ENCODE assay signal across 9 cellular contexts in genomic region chr3:36876181-36876936, GRCh38.
A peak's percentile ranks its signal among the peaks of the same experiment; 100 is the strongest.
DNase-seq lines count a peak whose midpoint lies in the region; ATAC-seq and TF ChIP-seq lines count a peak whose summit lies in the region.
"Had no signal": no experiment of that assay in that cellular context is flagged by ENCODE, and none has a peak within 500 bp of the region (broad histone marks: within the 10 kb centered on the region; RNA-seq: fewer than 3 reads in every experiment).

No MANE protein-coding gene starts in this region.

- BruUV-seq in PC-3 (replicated peaks; lab: Mats Ljungman, UMichigan): no TSS peak

- CTCF ChIA-PET in PC-3 (lab: Charles Lee): no interaction called here

- POLR2A ChIA-PET in PC-3 (lab: Charles Lee; ENCODE audit: unreplicated experiment): no interaction called here

- no peaks in the 10 kb centered on the region for H3K4me1 ChIP-seq in PC-3 (ENCODE audit: insufficient read depth, low read length)

- no peaks in the 10 kb centered on the region for H3K27me3 ChIP-seq in PC-3 (ENCODE audit: low read length)

- intact Hi-C loops in PC-3 (cut with micrococcal nuclease): no loop called here

- no peak for TF ChIP-seq CTCF in PC-3 (conservative IDR thresholded peaks at IDR 0.05; ENCODE audit: low read depth, low read length)

- H3K9me2 ChIP-seq in PC-3 (replicated peaks; ENCODE audit: low read length): no peaks in the 10 kb centered on the region

- no peaks in the 10 kb centered on the region for H4K20me1 ChIP-seq in PC-3 (ENCODE audit: low read length)

- no peaks in the 10 kb centered on the region for H3K36me3 ChIP-seq in PC-3 (ENCODE audit: low read depth, low read length)

- no peak overlapping the region for H3K4me2 ChIP-seq in PC-3 (ENCODE audit: low read length)

- H2AFZ ChIP-seq in PC-3 (ENCODE audit: low read length): peak overlapping the region; percentile 30; the same call in 1 of the 2 replicates

- H3K27ac ChIP-seq in PC-3 (ENCODE audit: low read length): no peak overlapping the region
- H3K27ac ChIP-seq: thoracic aorta had no signal

- DNase-seq in activated effector memory CD4-positive, alpha-beta T cell treated with Interleukin-2 at 50 U/mL for 16 hours: peak; percentile 13
- no peak for DNase-seq in activated effector memory CD4-positive, alpha-beta T cell treated with anti-CD3 and anti-CD28 coated beads, Interleukin-2, amount 50 U/mL, for 16 hours
- DNase-seq in PC-3: no peak
- peak; percentile 61 for DNase-seq in medulla oblongata (ENCODE audit: extremely low spot score)
- DNase-seq in cerebellar nuclear complex (lab: John Stamatoyannopoulos, UW): no peak
- DNase-seq in epidermal melanocyte (ENCODE audit: insufficient read length, low spot score): no peak
- no peak for DNase-seq in putamen (ENCODE audit: low spot score)

- H3K4me3 ChIP-seq in PC-3 (ENCODE audit: low read length): no peak overlapping the region
- H3K4me3 ChIP-seq: thoracic aorta had no signal

- H3K9ac ChIP-seq in PC-3 (ENCODE audit: low read length): no peak overlapping the region

- peak; percentile 99 for ATAC-seq in HG02852 (IDR thresholded peaks at IDR 0.05; ENCODE audit: unreplicated experiment)
- ATAC-seq in PC-3: no peak

- H3K9me3 ChIP-seq in PC-3 (ENCODE audit: low read length): no peaks in the 10 kb centered on the region
- H3K9me3 ChIP-seq: thoracic aorta had no signal

- no peaks in the 10 kb centered on the region for H3K79me2 ChIP-seq in PC-3 (ENCODE audit: low read length)

- no peaks in the 10 kb centered on the region for H3F3A ChIP-seq in PC-3 (ENCODE audit: low read length, unreplicated experiment)

Comparison
In these comparisons a context has a peak if more than half of its experiments do, and no peak if none do; other contexts are left out.
1. DNase-seq: peak in activated effector memory CD4-positive, alpha-beta T cell treated with Interleukin-2 at 50 U/mL for 16 hours (single experiment) and medulla oblongata (single experiment); none in activated effector memory CD4-positive, alpha-beta T cell treated with anti-CD3 and anti-CD28 coated beads, Interleukin-2, amount 50 U/mL, for 16 hours (single experiment), PC-3 (single experiment), cerebellar nuclear complex (0 of 2), epidermal melanocyte (single experiment) and putamen (single experiment).